ENCODE assay signal across 1 cellular context in genomic region chr17:61867033-61867432, GRCh38.
TF ChIP-seq lines count a peak whose summit lies in the region.

No MANE protein-coding gene starts in this region.

TF ChIP-seq in GM12878, 131 proteins besides CTCF, POLR2A, EP300 and RAD21 (continued from another document):
- TF ChIP-seq NFXL1 (IDR thresholded peaks at IDR 0.05; ENCODE audit: borderline replicate concordance): 0 out of 2 replicates have a peak, but pooled peaks have one; percentile 31
